Comparison of ENCODE assay signal across 11 cellular contexts in the genomic region with DNA sequence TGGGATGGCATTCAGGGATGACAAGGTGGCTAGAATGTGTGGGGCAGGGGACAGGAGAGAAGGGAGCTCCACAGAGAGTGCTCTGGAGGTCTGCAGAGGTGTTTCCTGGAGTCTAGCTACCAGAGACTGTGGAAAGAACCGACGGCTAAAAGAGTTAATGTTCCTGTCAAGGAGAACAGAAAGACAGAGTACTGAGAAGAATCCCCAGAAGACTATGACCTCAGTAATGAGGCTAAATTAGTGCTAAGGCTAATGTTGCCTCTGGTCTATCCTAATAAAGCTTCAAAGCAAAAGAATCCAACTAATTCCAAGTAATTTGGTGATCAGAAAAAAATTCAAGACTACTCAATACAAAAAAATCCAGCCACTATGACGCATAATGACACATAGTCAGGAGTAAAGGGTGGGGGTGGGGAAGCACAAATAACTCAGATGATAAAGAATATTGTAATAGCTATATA. TPM values are rescaled to one million over a fixed set of nuclear protein-coding genes. Genes with fewer than 3 reads are reported as not detected.
DNase-seq lines count a peak whose midpoint lies in the region; TF ChIP-seq lines count a peak whose summit lies in the region.
"Had no signal": no experiment of that assay in that cellular context is flagged by ENCODE, and none has a peak within 500 bp of the region (broad histone marks: within the 10 kb centered on the region; RNA-seq: fewer than 3 reads in every experiment).

No MANE protein-coding gene starts in this region.

- H3K27me3 ChIP-seq in adrenal gland, result no peaks in the 10 kb centered on the region

- 64 to 77% (median 67%) methylated on average over 3 of the region's 3 CpGs for WGBS in adrenal gland, 4 donors

- peaks cover 54% of the 10 kb centered on the region for H3K4me1 Mint-ChIP-seq in Calu3 (ENCODE audit: low read depth, unreplicated experiment)
- no peaks in the 10 kb centered on the region for H3K4me1 Mint-ChIP-seq in activated CD4-positive, alpha-beta T cell treated with anti-CD3 and anti-CD28 coated beads, Interleukin-2, amount 10 ng/mL, durations not matched to agents 24 days and 14 days
- H3K4me1 Mint-ChIP-seq: activated CD4-positive, alpha-beta memory T cell treated with anti-CD3 and anti-CD28 coated beads, Interleukin-2, amount 10 ng/mL, durations not matched to agents 7 days and 5 days; stimulated activated naive CD8-positive, alpha-beta T cell treated with anti-CD3 and anti-CD28 coated beads, Interleukin-15, amount 100 ng/mL, for 72 hours had no signal

- H3K27me3 Mint-ChIP-seq in Calu3 (ENCODE audit: unreplicated experiment), result no peaks in the 10 kb centered on the region
- H3K27me3 Mint-ChIP-seq in activated CD4-positive, alpha-beta T cell treated with anti-CD3 and anti-CD28 coated beads, Interleukin-2, amount 10 ng/mL, durations not matched to agents 24 days and 14 days, result peaks cover 16% of the 10 kb centered on the region
- H3K27me3 Mint-ChIP-seq: stimulated activated naive CD8-positive, alpha-beta T cell treated with anti-CD3 and anti-CD28 coated beads, Interleukin-15, amount 100 ng/mL, for 72 hours had no signal

- no TSS peak for BruUV-seq in Calu3 (replicated peaks; lab: Mats Ljungman, UMichigan)

- H3K9me3 ChIP-seq in adrenal gland (replicated peaks in 1 of 3), result no peaks in the 10 kb centered on the region

- no peak for TF ChIP-seq POLR2A in adrenal gland (IDR thresholded peaks at IDR 0.05)

- H3K27ac Mint-ChIP-seq in Calu3 (ENCODE audit: unreplicated experiment), result peak overlapping the region; percentile 52
- H3K27ac Mint-ChIP-seq in activated CD4-positive, alpha-beta T cell treated with anti-CD3 and anti-CD28 coated beads, Interleukin-2, amount 10 ng/mL, durations not matched to agents 24 days and 14 days, result no peak overlapping the region
- H3K27ac Mint-ChIP-seq: activated CD4-positive, alpha-beta memory T cell treated with anti-CD3 and anti-CD28 coated beads, Interleukin-2, amount 10 ng/mL, durations not matched to agents 7 days and 5 days; stimulated activated naive CD8-positive, alpha-beta T cell treated with anti-CD3 and anti-CD28 coated beads, Interleukin-15, amount 100 ng/mL, for 72 hours had no signal

- CTCF ChIA-PET in Calu3 (lab: Charles Lee), result interaction anchor here (0.6 to 1.2 kb wide), 3 partner anchors 14 to 82 kb away, joined by 3 to 5 read pairs (median 4); no protein-coding TSS in a partner anchor

- peaks cover 0 to 20% of the 10 kb centered on the region in 2 donors for H3K4me1 ChIP-seq in adrenal gland (replicated peaks in 1 of 2)

- TF ChIP-seq CTCF in Calu3 (IDR thresholded peaks at IDR 0.05; ENCODE audit: unreplicated experiment) (no peak), fibroblast of pulmonary artery (IDR thresholded peaks at IDR 0.05; ENCODE audit: low read length, missing control alignments) (no peak), adrenal gland (IDR thresholded peaks at IDR 0.05) (no peak)

- intact Hi-C loops in Calu3 (cut with micrococcal nuclease; ENCODE audit: unreplicated experiment), result no loop called here
- intact Hi-C loops in activated CD4-positive, alpha-beta T cell treated with anti-CD3 and anti-CD28 coated beads, Interleukin-2, amount 10 ng/mL, durations not matched to agents 24 days and 14 days (cut with micrococcal nuclease), result no loop called here
- intact Hi-C loops in adrenal gland (cut with DNase I), result no loop called here

- H3K4me3 ChIP-seq in fibroblast of pulmonary artery (replicated peaks; ENCODE audit: low read depth, low read length) (peak overlapping the region; percentile 10), adrenal gland (no peak overlapping the region)

- no peak overlapping the region for H3K27ac ChIP-seq in adrenal gland

- no peak for DNase-seq in Calu3
- DNase-seq in SW 1271 (lab: John Stamatoyannopoulos, UW), result peak; percentile 68 to 82
- peak; percentile 85 for DNase-seq in fibroblast of pulmonary artery (ENCODE audit: low read depth)
- peak; percentile 93 for DNase-seq in renal cortical epithelial cell (ENCODE audit: low read depth)
- no peak for DNase-seq in activated CD4-positive, alpha-beta T cell treated with anti-CD3 and anti-CD28 coated beads, Interleukin-2, amount 50 U/mL, for 4 hours
- no peak for DNase-seq in activated CD4-positive, alpha-beta T cell treated with anti-CD3 and anti-CD28 coated beads, Interleukin-2, amount 10 ng/mL, durations not matched to agents 24 days and 14 days
- no peak for DNase-seq in adrenal gland
- no peak for DNase-seq in NCI-H1048 (lab: John Stamatoyannopoulos, UW)
- DNase-seq: activated CD4-positive, alpha-beta memory T cell treated with anti-CD3 and anti-CD28 coated beads, Interleukin-2, amount 10 ng/mL, durations not matched to agents 7 days and 5 days; central memory CD4-positive, alpha-beta T cell; stimulated activated naive CD8-positive, alpha-beta T cell treated with anti-CD3 and anti-CD28 coated beads, Interleukin-15, amount 100 ng/mL, for 72 hours had no signal

- H3K4me3 Mint-ChIP-seq in Calu3 (ENCODE audit: low read depth, unreplicated experiment), result peak overlapping the region; percentile 3
- no peak overlapping the region for H3K4me3 Mint-ChIP-seq in activated CD4-positive, alpha-beta T cell treated with anti-CD3 and anti-CD28 coated beads, Interleukin-2, amount 10 ng/mL, durations not matched to agents 24 days and 14 days
- H3K4me3 Mint-ChIP-seq: activated CD4-positive, alpha-beta memory T cell treated with anti-CD3 and anti-CD28 coated beads, Interleukin-2, amount 10 ng/mL, durations not matched to agents 7 days and 5 days; stimulated activated naive CD8-positive, alpha-beta T cell treated with anti-CD3 and anti-CD28 coated beads, Interleukin-15, amount 100 ng/mL, for 72 hours had no signal

- H3K9me3 Mint-ChIP-seq in Calu3 (ENCODE audit: low read depth, unreplicated experiment), result no peaks in the 10 kb centered on the region
- H3K9me3 Mint-ChIP-seq in activated CD4-positive, alpha-beta T cell treated with anti-CD3 and anti-CD28 coated beads, Interleukin-2, amount 10 ng/mL, durations not matched to agents 24 days and 14 days, result no peaks in the 10 kb centered on the region
- H3K9me3 Mint-ChIP-seq: activated CD4-positive, alpha-beta memory T cell treated with anti-CD3 and anti-CD28 coated beads, Interleukin-2, amount 10 ng/mL, durations not matched to agents 7 days and 5 days; stimulated activated naive CD8-positive, alpha-beta T cell treated with anti-CD3 and anti-CD28 coated beads, Interleukin-15, amount 100 ng/mL, for 72 hours had no signal

- H3K36me3 ChIP-seq in adrenal gland (replicated peaks in 1 of 2), result no peaks in the 10 kb centered on the region

- H3K36me3 Mint-ChIP-seq in Calu3 (ENCODE audit: insufficient read depth, unreplicated experiment), result peaks cover 16% of the 10 kb centered on the region
- no peaks in the 10 kb centered on the region for H3K36me3 Mint-ChIP-seq in activated CD4-positive, alpha-beta T cell treated with anti-CD3 and anti-CD28 coated beads, Interleukin-2, amount 10 ng/mL, durations not matched to agents 24 days and 14 days (ENCODE audit: low read depth)

RNA-seq across cellular contexts. Expression of gene FERMT2, which starts 44.7 kb away (rescaled TPM):
- 21.0 and 21.6 TPM in 2 replicates for total RNA-seq in Calu3 (2022)
- total RNA-seq in renal cortical epithelial cell, result 87.2 and 126 TPM in 2 replicates
- 1.5 and 1.6 TPM in 2 replicates for total RNA-seq in activated CD4-positive, alpha-beta T cell treated with anti-CD3 and anti-CD28 coated beads, Interleukin-2, amount 10 ng/mL, durations not matched to agents 24 days and 14 days
- total RNA-seq in adrenal gland, result 10 to 100 TPM; 31.1 to 53.8 (median 40.1) TPM
- polyA plus RNA-seq in adrenal gland, result 10 to 100 TPM; 22.8 to 50.2 (median 29.5) TPM

Comparison
In these comparisons a context has a peak if more than half of its experiments do, and no peak if none do; other contexts are left out.
1. DNase-seq: peak in SW 1271 (2 of 2), fibroblast of pulmonary artery (single experiment) and renal cortical epithelial cell (single experiment); none in Calu3 (single experiment), activated CD4-positive, alpha-beta T cell treated with anti-CD3 and anti-CD28 coated beads, Interleukin-2, amount 50 U/mL, for 4 hours (0 of 2), activated CD4-positive, alpha-beta T cell treated with anti-CD3 and anti-CD28 coated beads, Interleukin-2, amount 10 ng/mL, durations not matched to agents 24 days and 14 days (single experiment), adrenal gland (0 of 7) and NCI-H1048 (single experiment).